17 cellular contexts compared by ENCODE assay signal in genomic region chr6:6930223-6930880, GRCh38.
DNase-seq lines count a peak whose midpoint lies in the region; ATAC-seq and TF ChIP-seq lines count a peak whose summit lies in the region.
"Had no signal": no experiment of that assay in that cellular context is flagged by ENCODE, and none has a peak within 500 bp of the region (broad histone marks: within the 10 kb centered on the region; RNA-seq: fewer than 3 reads in every experiment).

No MANE protein-coding gene starts in this region.

- no peaks in the 10 kb centered on the region for H3K9me3 Mint-ChIP-seq in Calu3 (ENCODE audit: low read depth, unreplicated experiment)

- H3K27ac ChIP-seq in trophoblast cell (ENCODE audit: low read depth, low read length) (no peak overlapping the region), thyroid gland (peak overlapping the region; percentile 76 to 90 (median 77))
- H3K27ac ChIP-seq: 22Rv1, C4-2B, SJSA1 had no signal

- H3K9me3 ChIP-seq in trophoblast cell (ENCODE audit: insufficient read depth, low read depth, low read length), result no peaks in the 10 kb centered on the region
- no peaks in the 10 kb centered on the region for H3K9me3 ChIP-seq in thyroid gland
- H3K9me3 ChIP-seq: SJSA1 had no signal

- peak overlapping the region; percentile 35 for H2BK120ac ChIP-seq in trophoblast cell (ENCODE audit: insufficient read depth, low read length, poor library complexity)

- H3K36me3 ChIP-seq in trophoblast cell (ENCODE audit: control insufficient read depth in 1 of 2, insufficient read depth in 2 of 2, low read length in 2 of 2), result no peaks in the 10 kb centered on the region
- H3K36me3 ChIP-seq in thyroid gland, result no peaks in the 10 kb centered on the region
- H3K36me3 ChIP-seq: SJSA1 had no signal

- H3K79me2 ChIP-seq in trophoblast cell (ENCODE audit: control insufficient read depth, insufficient read depth, low read length, poor library complexity), result no peaks in the 10 kb centered on the region

- H2AFZ ChIP-seq in trophoblast cell (ENCODE audit: insufficient read depth, low read length, poor library complexity), result no peak overlapping the region

- no peak overlapping the region for H3K4ac ChIP-seq in trophoblast cell (ENCODE audit: low read depth, low read length)

- no peak overlapping the region for H3K4me3 ChIP-seq in trophoblast cell (ENCODE audit: low read depth, low read length)
- H3K4me3 ChIP-seq in thyroid gland (replicated peaks in 1 of 3), result no peak overlapping the region
- H3K4me3 ChIP-seq: SJSA1 had no signal

- H3K4me1 ChIP-seq in trophoblast cell (ENCODE audit: control insufficient read depth in 1 of 2, insufficient read depth in 2 of 2, low read length in 2 of 2) (peaks cover 6 to 10% of the 10 kb centered on the region in 2 experiments), thyroid gland (peaks cover 20 to 32% of the 10 kb centered on the region in 2 donors)
- H3K4me1 ChIP-seq: SJSA1 had no signal

- H3K79me1 ChIP-seq in trophoblast cell (ENCODE audit: low read length), result peaks cover 5% of the 10 kb centered on the region

- no peak overlapping the region for H2BK5ac ChIP-seq in trophoblast cell (ENCODE audit: low read depth, low read length, poor library complexity)

- DNase-seq in NCI-H1092 treated with DMSO at 0.1 percent for 48 hours (lab: John Stamatoyannopoulos, UW) (peak; percentile 6), NCI-H1092 (lab: John Stamatoyannopoulos, UW) (no peak), trophoblast cell (no peak), thyroid gland (peak; percentile 85 to 86), EL (no peak), Calu3 (no peak)
- DNase-seq: AML-193, DMS79 treated with DMSO at 0.1 percent for 48 hours, H7, NCI-H1694 treated with DMSO at 0.1 percent for 48 hours, NCI-H345, NCI-H524 treated with DMSO at 0.1 percent for 48 hours had no signal

- H2AK5ac ChIP-seq in trophoblast cell (ENCODE audit: low read length), result no peak overlapping the region

- H3K4me1 Mint-ChIP-seq in Calu3 (ENCODE audit: low read depth, unreplicated experiment), result no peaks in the 10 kb centered on the region

- no peak overlapping the region for H4K8ac ChIP-seq in trophoblast cell (ENCODE audit: low read depth, low read length)

- H3K27me3 ChIP-seq in trophoblast cell (ENCODE audit: insufficient read depth, low read length) (no peaks in the 10 kb centered on the region), thyroid gland (no peaks in the 10 kb centered on the region)
- H3K27me3 ChIP-seq: SJSA1 had no signal

- H3K4me3 Mint-ChIP-seq in Calu3 (ENCODE audit: low read depth, unreplicated experiment), result no peak overlapping the region

- H3K14ac ChIP-seq in trophoblast cell (ENCODE audit: low read length), result no peak overlapping the region

- H4K12ac ChIP-seq in trophoblast cell (ENCODE audit: low read depth, low read length), result no peak overlapping the region

- no peaks in the 10 kb centered on the region for H3K27me3 Mint-ChIP-seq in Calu3 (ENCODE audit: unreplicated experiment)

- ATAC-seq in esophagus mucosa (peak; percentile 63), GM21360 (IDR thresholded peaks at IDR 0.05; ENCODE audit: unreplicated experiment) (no peak)

- H2BK12ac ChIP-seq in trophoblast cell (ENCODE audit: low read length), result peak overlapping the region; percentile 46

- no peaks in the 10 kb centered on the region for H3K36me3 Mint-ChIP-seq in Calu3 (ENCODE audit: insufficient read depth, unreplicated experiment)

- peak in 3 of 6 experiments; percentile 32 to 42 (median 40) for TF ChIP-seq CTCF in thyroid gland (IDR thresholded peaks at IDR 0.05)
- TF ChIP-seq CTCF in Calu3 (IDR thresholded peaks at IDR 0.05; ENCODE audit: unreplicated experiment), result no peak

- no peak overlapping the region for H3K18ac ChIP-seq in trophoblast cell (ENCODE audit: low read length)

- H3K4me2 ChIP-seq in trophoblast cell (ENCODE audit: low read length), result no peak overlapping the region

- no peak overlapping the region for H3K27ac Mint-ChIP-seq in Calu3 (ENCODE audit: unreplicated experiment)

- WGBS in trophoblast cell (ENCODE audit: extremely low coverage, insufficient coverage, insufficient read length), result no CpG with 5 or more reads among the region's 9 CpGs
- 53 to 60% methylated on average over 9 of the region's 9 CpGs for WGBS in thyroid gland, 2 donors

- peak overlapping the region; percentile 55 for H4K91ac ChIP-seq in trophoblast cell (ENCODE audit: low read depth, low read length)

- intact Hi-C loops in thyroid gland (cut with DNase I) (no loop called here), Calu3 (cut with micrococcal nuclease; ENCODE audit: unreplicated experiment) (no loop called here)

- no TSS peak for BruUV-seq in Calu3 (replicated peaks; lab: Mats Ljungman, UMichigan)

- no peak overlapping the region for H3K9ac ChIP-seq in trophoblast cell (ENCODE audit: low read length)

- H3K23ac ChIP-seq in trophoblast cell (ENCODE audit: low read length), result no peak overlapping the region

- peak in 1 of 2 donors; percentile 54 for TF ChIP-seq POLR2A in thyroid gland (IDR thresholded peaks at IDR 0.05)

- CTCF ChIA-PET in Calu3 (lab: Charles Lee), result no interaction called here

Comparison
In these comparisons a context has a peak if more than half of its experiments do, and no peak if none do; other contexts are left out.
1. DNase-seq: peak in NCI-H1092 treated with DMSO at 0.1 percent for 48 hours (single experiment) and thyroid gland (2 of 2); none in NCI-H1092 (single experiment), trophoblast cell (0 of 2), EL (single experiment) and Calu3 (single experiment).